8 cellular contexts compared by ENCODE assay signal in genomic region chr7:42493436-42494198, GRCh38.
A peak's percentile ranks its signal among the peaks of the same experiment; 100 is the strongest.
DNase-seq lines count a peak whose midpoint lies in the region; ATAC-seq and TF ChIP-seq lines count a peak whose summit lies in the region.

No MANE protein-coding gene starts in this region.

- 2 to 3% methylated on average over 22 of the region's 29 CpGs for WGBS in mesodermal cell (ENCODE audit: insufficient coverage in 2 of 2), 2 experiments

- H3K4me3 ChIP-seq in BLaER1 treated with 17β-estradiol and CSF1 and Interleukin-3, amounts not matched to agents 10 nM and 100 nM, result peak overlapping the region; percentile 43 to 64 (median 50); a peak in 19 of 20 replicates
- H3K4me3 ChIP-seq in PC-3 (ENCODE audit: low read length), result peak overlapping the region; percentile 68
- H3K4me3 ChIP-seq in epithelial cell of proximal tubule (ENCODE audit: low read depth, low read length), result peak overlapping the region; percentile 56
- H3K4me3 ChIP-seq in mesodermal cell (ENCODE audit: extremely low read depth, insufficient read depth, low read length, poor library complexity, severe bottlenecking), result peak overlapping the region; percentile 42

- CTCF ChIA-PET in PC-3 (lab: Charles Lee), result interaction anchor here (0.6 to 0.7 kb wide), 2 partner anchors 208 to 219 kb away, joined by 3 read pairs; no protein-coding TSS in a partner anchor

- peaks cover 2% of the 10 kb centered on the region for H3K36me3 Mint-ChIP-seq in type B pancreatic cell

- peaks cover 9% of the 10 kb centered on the region for H3K9me3 Mint-ChIP-seq in type B pancreatic cell

- H3K4me2 ChIP-seq in BLaER1 treated with 17β-estradiol and CSF1 and Interleukin-3, amounts not matched to agents 10 nM and 100 nM, result peak overlapping the region; percentile 84 to 100 (median 94)
- peak overlapping the region; percentile 82 for H3K4me2 ChIP-seq in PC-3 (ENCODE audit: low read length)

- peak overlapping the region in 10 of 11 experiments; percentile 5 to 56 (median 35); a peak in 11 of 22 replicates for H3K9ac ChIP-seq in BLaER1 treated with 17β-estradiol and CSF1 and Interleukin-3, amounts not matched to agents 10 nM and 100 nM
- H3K9ac ChIP-seq in PC-3 (ENCODE audit: low read length), result no peak overlapping the region

- in situ Hi-C loops in GM13976 (cut with MboI; ENCODE audit: low sequenced_read_pairs, unreplicated experiment), result no loop called here

- TF ChIP-seq CTCF in PC-3 (conservative IDR thresholded peaks at IDR 0.05; ENCODE audit: low read depth, low read length) (no peak), epithelial cell of proximal tubule (conservative IDR thresholded peaks at IDR 0.05; ENCODE audit: low read depth, low read length) (peak; percentile 9), type B pancreatic cell (conservative IDR thresholded peaks at IDR 0.05) (peak; percentile 29), GM13976 (IDR thresholded peaks at IDR 0.05; ENCODE audit: borderline replicate concordance, control extremely low read depth, extremely low read depth, insufficient read depth, missing control alignments) (no peak)

- no peaks in the 10 kb centered on the region for H3F3A ChIP-seq in PC-3 (ENCODE audit: low read length, unreplicated experiment)

- ATAC-seq in PC-3 (peak; percentile 100), HG03097 (IDR thresholded peaks at IDR 0.05; ENCODE audit: low FRiP score, unreplicated experiment) (no peak)

- DNase-seq in PC-3, result peak; percentile 81
- DNase-seq in epithelial cell of proximal tubule (ENCODE audit: low read depth), result peak; percentile 53
- peak; percentile 81 for DNase-seq in type B pancreatic cell (ENCODE audit: extremely low spot score, unreplicated experiment)
- no peak for DNase-seq in GM13976 (ENCODE audit: low spot score)
- no peak for DNase-seq in NCI-H446 (lab: John Stamatoyannopoulos, UW)

- H3K27me3 ChIP-seq in BLaER1 treated with 17β-estradiol and CSF1 and Interleukin-3, amounts not matched to agents 10 nM and 100 nM, result peaks cover 0 to 31% (median 0%) of the 10 kb centered on the region in 11 experiments; a peak in 6 of 22 replicates
- no peaks in the 10 kb centered on the region for H3K27me3 ChIP-seq in PC-3 (ENCODE audit: low read length)

- no peaks in the 10 kb centered on the region for H3K79me2 ChIP-seq in PC-3 (ENCODE audit: low read length)

- peak overlapping the region; percentile 80 for H2AFZ ChIP-seq in PC-3 (ENCODE audit: low read length)

- H3K27ac ChIP-seq in BLaER1 treated with 17β-estradiol and CSF1 and Interleukin-3, amounts not matched to agents 10 nM and 100 nM, result no peak overlapping the region
- H3K27ac ChIP-seq in PC-3 (ENCODE audit: low read length), result no peak overlapping the region
- H3K27ac ChIP-seq in mesodermal cell (ENCODE audit: low read depth, low read length, severe bottlenecking), result peak overlapping the region; percentile 70

- H3K9me2 ChIP-seq in PC-3 (replicated peaks; ENCODE audit: low read length), result no peaks in the 10 kb centered on the region

- intact Hi-C loops in PC-3 (cut with micrococcal nuclease), result no loop called here

- H3K36me3 ChIP-seq in BLaER1 treated with 17β-estradiol and CSF1 and Interleukin-3, amounts not matched to agents 10 nM and 100 nM, result no peaks in the 10 kb centered on the region
- H3K36me3 ChIP-seq in PC-3 (ENCODE audit: low read depth, low read length), result no peaks in the 10 kb centered on the region
- no peaks in the 10 kb centered on the region for H3K36me3 ChIP-seq in mesodermal cell (ENCODE audit: control insufficient read depth, insufficient read depth, low read length)

- POLR2A ChIA-PET in PC-3 (lab: Charles Lee; ENCODE audit: unreplicated experiment), result no interaction called here

- H3K4me1 ChIP-seq in BLaER1 treated with 17β-estradiol and CSF1 and Interleukin-3, amounts not matched to agents 10 nM and 100 nM, result peaks cover 25 to 29% (median 27%) of the 10 kb centered on the region in 10 experiments
- H3K4me1 ChIP-seq in PC-3 (ENCODE audit: insufficient read depth, low read length) (peaks cover 5% of the 10 kb centered on the region; the same call in 1 of the 2 replicates), mesodermal cell (ENCODE audit: control insufficient read depth, insufficient read depth, low read length, poor library complexity, severe bottlenecking) (peaks cover 18% of the 10 kb centered on the region)

- peaks cover 8% of the 10 kb centered on the region for H3K27me3 Mint-ChIP-seq in type B pancreatic cell

- peaks cover 24% of the 10 kb centered on the region for H3K4me1 Mint-ChIP-seq in type B pancreatic cell (ENCODE audit: unreplicated experiment)

- H3K4me3 Mint-ChIP-seq in type B pancreatic cell, result peak overlapping the region; percentile 86

- peak overlapping the region; percentile 84 for H3K27ac Mint-ChIP-seq in type B pancreatic cell

- peaks cover 0 to under 1% (median 0%) of the 10 kb centered on the region in 11 experiments; a peak in 1 of 22 replicates for H3K9me3 ChIP-seq in BLaER1 treated with 17β-estradiol and CSF1 and Interleukin-3, amounts not matched to agents 10 nM and 100 nM (replicated peaks in 1 of 11)
- H3K9me3 ChIP-seq in PC-3 (ENCODE audit: low read length) (no peaks in the 10 kb centered on the region), mesodermal cell (ENCODE audit: control insufficient read depth, low read length) (no peaks in the 10 kb centered on the region)

- BruUV-seq in PC-3 (replicated peaks; lab: Mats Ljungman, UMichigan), result no TSS peak

- no peaks in the 10 kb centered on the region for H4K20me1 ChIP-seq in BLaER1 treated with 17β-estradiol and CSF1 and Interleukin-3, amounts not matched to agents 10 nM and 100 nM
- no peaks in the 10 kb centered on the region for H4K20me1 ChIP-seq in PC-3 (ENCODE audit: low read length)

Comparison
In these comparisons a context has a peak if more than half of its experiments do, and no peak if none do; other contexts are left out.
1. DNase-seq: peak in PC-3 (single experiment), epithelial cell of proximal tubule (single experiment) and type B pancreatic cell (single experiment); none in GM13976 (single experiment) and NCI-H446 (0 of 2).
2. CTCF ChIP-seq: peak in epithelial cell of proximal tubule (single experiment) and type B pancreatic cell (single experiment); none in PC-3 (single experiment) and GM13976 (single experiment).
3. Peak in every context shown above with its lines, with median percentiles within 50 percentile points of each other: H3K4me3 ChIP-seq.